ENCODE assay signal across 12 cellular contexts in genomic region chr2:10430886-10431622, GRCh38.
"Had no signal": no experiment of that assay in that cellular context is flagged by ENCODE, and none has a peak within 500 bp of the region (broad histone marks: within the 10 kb centered on the region; RNA-seq: fewer than 3 reads in every experiment).

No MANE protein-coding gene starts in this region.

- H3K9me3 ChIP-seq: ovary, suprapubic skin, upper lobe of left lung had no signal

- H3K27ac ChIP-seq: ovary, suprapubic skin had no signal

- DNase-seq: activated CD4-positive, alpha-beta T cell treated with anti-CD3 and anti-CD28 coated beads for 1 hour; activated CD4-positive, alpha-beta T cell treated with anti-CD3 and anti-CD28 coated beads, Interleukin-2, amount 50 U/mL, for 48 hours; activated CD8-positive, alpha-beta memory T cell treated with anti-CD3 and anti-CD28 coated beads, Interleukin-2, amount 10 ng/mL, durations not matched to agents 7 days and 5 days; activated naive CD4-positive, alpha-beta T cell; activated T-cell treated with anti-CD3 and anti-CD28 coated beads, Interleukin-2, amount 50 U/mL, for 48 hours; cerebellar nuclear complex; left colon; ovary; stimulated activated CD4-positive, alpha-beta T cell treated with anti-CD3 and anti-CD28 coated beads, Interleukin-12 subunit alpha, Interleukin-12 subunit beta, amount 100 ng/mL, for 4 hours; stimulated activated naive CD8-positive, alpha-beta T cell treated with anti-CD3 and anti-CD28 coated beads, Interleukin-15, Interleukin-2, amounts not matched to agents 100 U/mL and 50 U/mL, for 24 hours had no signal

- H3K36me3 ChIP-seq: ovary had no signal

- H3K4me3 ChIP-seq: ovary had no signal

- H3K27me3 ChIP-seq: ovary, upper lobe of left lung had no signal
